13 cellular contexts compared by ENCODE assay signal in the genomic region with DNA sequence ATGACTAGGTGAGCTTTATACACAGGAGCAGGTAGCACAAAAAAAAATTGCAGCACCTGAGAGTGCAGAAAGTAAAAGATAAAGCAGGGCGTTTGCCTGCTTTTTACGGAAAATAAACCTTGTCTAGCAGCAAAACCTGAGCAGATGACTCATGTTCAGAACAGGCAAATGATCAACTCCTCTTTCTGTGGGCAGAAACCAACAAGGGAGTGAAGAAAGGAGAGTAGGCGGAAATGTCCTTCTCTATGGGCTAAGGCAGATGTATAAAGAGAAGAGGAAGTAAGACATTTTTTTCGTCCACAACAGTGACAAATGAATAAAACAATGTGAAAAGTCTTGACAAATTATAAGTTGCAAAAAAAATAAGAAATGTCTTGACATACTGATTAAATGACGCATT. TPM values are rescaled to one million over a fixed set of nuclear protein-coding genes. Genes with fewer than 3 reads are reported as not detected.
DNase-seq lines count a peak whose midpoint lies in the region; ATAC-seq and TF ChIP-seq lines count a peak whose summit lies in the region.
"Had no signal": no experiment of that assay in that cellular context is flagged by ENCODE, and none has a peak within 500 bp of the region (broad histone marks: within the 10 kb centered on the region; RNA-seq: fewer than 3 reads in every experiment).

No MANE protein-coding gene starts in this region.

- peaks cover 0 to 2% (median 0%) of the 10 kb centered on the region in 7 donors for H3K9me3 Mint-ChIP-seq in CD14-positive monocyte
- no peaks in the 10 kb centered on the region for H3K9me3 Mint-ChIP-seq in activated CD4-positive, alpha-beta T cell treated with anti-CD3 and anti-CD28 coated beads for 36 hours (ENCODE audit: low read depth)
- H3K9me3 Mint-ChIP-seq: activated naive CD4-positive, alpha-beta T cell treated with anti-CD3 and anti-CD28 coated beads, Interleukin-2, amount 10 ng/mL, durations not matched to agents 7 days and 5 days had no signal

- intact Hi-C loops in CD14-positive monocyte (cut with micrococcal nuclease), result no loop called here
- intact Hi-C loops in activated CD4-positive, alpha-beta T cell treated with anti-CD3 and anti-CD28 coated beads for 36 hours (cut with DNase I, micrococcal nuclease), result no loop called here

- no peak for TF ChIP-seq CTCF in CD14-positive monocyte (IDR thresholded peaks at IDR 0.05)

- no peak overlapping the region for H3K27ac Mint-ChIP-seq in CD14-positive monocyte
- no peak overlapping the region for H3K27ac Mint-ChIP-seq in activated CD4-positive, alpha-beta T cell treated with anti-CD3 and anti-CD28 coated beads for 36 hours
- H3K27ac Mint-ChIP-seq: activated naive CD4-positive, alpha-beta T cell treated with anti-CD3 and anti-CD28 coated beads, Interleukin-2, amount 10 ng/mL, durations not matched to agents 7 days and 5 days had no signal

- ATAC-seq in HG02973 (IDR thresholded peaks at IDR 0.05; ENCODE audit: unreplicated experiment), result peak; percentile 84
- ATAC-seq in activated CD4-positive, alpha-beta T cell treated with anti-CD3 and anti-CD28 coated beads for 36 hours, result no peak
- ATAC-seq: left lung, psoas muscle had no signal

- H3K4me3 Mint-ChIP-seq in CD14-positive monocyte, result no peak overlapping the region
- H3K4me3 Mint-ChIP-seq in activated CD4-positive, alpha-beta T cell treated with anti-CD3 and anti-CD28 coated beads for 36 hours, result no peak overlapping the region
- H3K4me3 Mint-ChIP-seq: activated naive CD4-positive, alpha-beta T cell treated with anti-CD3 and anti-CD28 coated beads, Interleukin-2, amount 10 ng/mL, durations not matched to agents 7 days and 5 days had no signal

- CTCF ChIA-PET in activated CD4-positive, alpha-beta T cell treated with anti-CD3 and anti-CD28 coated beads for 36 hours (lab: Charles Lee), result interaction anchor here (1.1 kb wide), 1 partner anchor 162 kb away, joined by 3 read pairs; no protein-coding TSS in a partner anchor

- peaks cover 0 to 6% (median 3%) of the 10 kb centered on the region in 3 donors for H3K27me3 Mint-ChIP-seq in CD14-positive monocyte (ENCODE audit: low read depth in 3 of 3)
- peaks cover 13% of the 10 kb centered on the region for H3K27me3 Mint-ChIP-seq in activated CD4-positive, alpha-beta T cell treated with anti-CD3 and anti-CD28 coated beads for 36 hours
- H3K27me3 Mint-ChIP-seq: activated naive CD4-positive, alpha-beta T cell treated with anti-CD3 and anti-CD28 coated beads, Interleukin-2, amount 10 ng/mL, durations not matched to agents 7 days and 5 days had no signal

- no peaks in the 10 kb centered on the region for H3K36me3 Mint-ChIP-seq in CD14-positive monocyte
- no peaks in the 10 kb centered on the region for H3K36me3 Mint-ChIP-seq in activated CD4-positive, alpha-beta T cell treated with anti-CD3 and anti-CD28 coated beads for 36 hours (ENCODE audit: low read depth)
- H3K36me3 Mint-ChIP-seq: activated naive CD4-positive, alpha-beta T cell treated with anti-CD3 and anti-CD28 coated beads, Interleukin-2, amount 10 ng/mL, durations not matched to agents 7 days and 5 days had no signal

- peak; percentile 33 for DNase-seq in SKM-1 treated with dmso at 0.1 percent for 144 hours (lab: John Stamatoyannopoulos, UW; ENCODE audit: unreplicated experiment)
- no peak for DNase-seq in SKM-1 (lab: John Stamatoyannopoulos, UW; ENCODE audit: unreplicated experiment)
- peak; percentile 64 for DNase-seq in NCI-H226
- peak; percentile 29 for DNase-seq in superior temporal gyrus (ENCODE audit: extremely low spot score)
- no peak for DNase-seq in GM19238 (ENCODE audit: insufficient read length, low spot score)
- no peak for DNase-seq in CD14-positive monocyte (ENCODE audit: low spot score)
- no peak for DNase-seq in activated CD4-positive, alpha-beta T cell treated with anti-CD3 and anti-CD28 coated beads for 36 hours
- DNase-seq: activated naive CD4-positive, alpha-beta T cell treated with anti-CD3 and anti-CD28 coated beads, Interleukin-2, amount 10 ng/mL, durations not matched to agents 7 days and 5 days; left lung; NCI-H510A treated with DMSO at 0.1 percent for 48 hours; psoas muscle; T1000 had no signal

- H3K4me1 Mint-ChIP-seq in CD14-positive monocyte, result no peaks in the 10 kb centered on the region
- H3K4me1 Mint-ChIP-seq in activated CD4-positive, alpha-beta T cell treated with anti-CD3 and anti-CD28 coated beads for 36 hours, result no peaks in the 10 kb centered on the region
- H3K4me1 Mint-ChIP-seq: activated naive CD4-positive, alpha-beta T cell treated with anti-CD3 and anti-CD28 coated beads, Interleukin-2, amount 10 ng/mL, durations not matched to agents 7 days and 5 days had no signal

- POLR2A ChIA-PET in activated CD4-positive, alpha-beta T cell treated with anti-CD3 and anti-CD28 coated beads for 36 hours (lab: Charles Lee), result no interaction called here

RNA-seq across cellular contexts. Expression of gene GMNC, which starts 24.5 kb away (rescaled TPM):
- not detected for polyA plus RNA-seq in CD14-positive monocyte
- total RNA-seq in activated CD4-positive, alpha-beta T cell treated with anti-CD3 and anti-CD28 coated beads for 36 hours, result not detected
- total RNA-seq: left lung had no signal

Comparison
In these comparisons a context has a peak if more than half of its experiments do, and no peak if none do; other contexts are left out.
1. DNase-seq: peak in SKM-1 treated with dmso at 0.1 percent for 144 hours (single experiment), NCI-H226 (single experiment) and superior temporal gyrus (single experiment); none in SKM-1 (single experiment), GM19238 (single experiment), CD14-positive monocyte (single experiment) and activated CD4-positive, alpha-beta T cell treated with anti-CD3 and anti-CD28 coated beads for 36 hours (single experiment).